2 cellular contexts compared by ENCODE assay signal in the genomic region with DNA sequence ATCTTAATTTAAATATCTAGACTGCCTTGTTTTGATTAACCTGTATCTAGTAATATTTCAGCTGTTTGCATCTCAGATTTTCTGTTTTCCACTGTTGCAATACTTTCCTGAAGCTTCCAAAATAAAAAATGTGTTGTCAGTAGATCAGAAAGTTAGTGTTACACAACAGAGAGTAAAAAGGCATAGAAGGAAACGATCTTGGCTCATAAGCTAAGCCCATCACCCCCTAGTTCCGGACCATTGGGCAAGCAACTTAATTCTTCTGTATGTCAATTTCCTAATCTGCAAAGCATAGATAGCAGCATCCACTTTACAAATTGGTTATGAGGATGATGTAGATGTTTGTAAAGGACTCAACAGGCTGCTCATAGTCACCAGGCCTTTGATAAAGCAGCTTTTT.
TF ChIP-seq lines count a peak whose summit lies in the region.

No MANE protein-coding gene starts in this region.

TF ChIP-seq in liver, 16 proteins besides CTCF, POLR2A, EP300 and RAD21:
- TF ChIP-seq SP1 (IDR thresholded peaks at IDR 0.05) (peak; percentile 64), NR2F2 (IDR thresholded peaks at IDR 0.05) (no peak), HNF4A (conservative IDR thresholded peaks at IDR 0.05) (peak; percentile 66 to 69), EGR1 (IDR thresholded peaks at IDR 0.05; ENCODE audit: low read depth in 2 of 2) (peak in 1 of 2 donors; percentile 30), YY1 (IDR thresholded peaks at IDR 0.05) (peak; percentile 38), FOXA2 (IDR thresholded peaks at IDR 0.05) (peak; percentile 23), TAF1 (conservative IDR thresholded peaks at IDR 0.05) (no peak), JUND (IDR thresholded peaks at IDR 0.05) (peak in 1 of 2 donors; percentile 33), HNF4G (IDR thresholded peaks at IDR 0.05) (no peak), GABPA (IDR thresholded peaks at IDR 0.05 in 1 of 2, conservative IDR thresholded peaks at IDR 0.05 in 1 of 2) (peak in 1 of 2 donors; percentile 51), FOXA1 (IDR thresholded peaks at IDR 0.05) (peak; percentile 21), RXRA (IDR thresholded peaks at IDR 0.05) (peak; percentile 61 to 73)
- TF ChIP-seq, protein P1, sequence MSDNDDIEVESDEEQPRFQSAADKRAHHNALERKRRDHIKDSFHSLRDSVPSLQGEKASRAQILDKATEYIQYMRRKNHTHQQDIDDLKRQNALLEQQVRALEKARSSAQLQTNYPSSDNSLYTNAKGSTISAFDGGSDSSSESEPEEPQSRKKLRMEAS (IDR thresholded peaks at IDR 0.05) = peak; percentile 77
- TF ChIP-seq, protein P2, sequence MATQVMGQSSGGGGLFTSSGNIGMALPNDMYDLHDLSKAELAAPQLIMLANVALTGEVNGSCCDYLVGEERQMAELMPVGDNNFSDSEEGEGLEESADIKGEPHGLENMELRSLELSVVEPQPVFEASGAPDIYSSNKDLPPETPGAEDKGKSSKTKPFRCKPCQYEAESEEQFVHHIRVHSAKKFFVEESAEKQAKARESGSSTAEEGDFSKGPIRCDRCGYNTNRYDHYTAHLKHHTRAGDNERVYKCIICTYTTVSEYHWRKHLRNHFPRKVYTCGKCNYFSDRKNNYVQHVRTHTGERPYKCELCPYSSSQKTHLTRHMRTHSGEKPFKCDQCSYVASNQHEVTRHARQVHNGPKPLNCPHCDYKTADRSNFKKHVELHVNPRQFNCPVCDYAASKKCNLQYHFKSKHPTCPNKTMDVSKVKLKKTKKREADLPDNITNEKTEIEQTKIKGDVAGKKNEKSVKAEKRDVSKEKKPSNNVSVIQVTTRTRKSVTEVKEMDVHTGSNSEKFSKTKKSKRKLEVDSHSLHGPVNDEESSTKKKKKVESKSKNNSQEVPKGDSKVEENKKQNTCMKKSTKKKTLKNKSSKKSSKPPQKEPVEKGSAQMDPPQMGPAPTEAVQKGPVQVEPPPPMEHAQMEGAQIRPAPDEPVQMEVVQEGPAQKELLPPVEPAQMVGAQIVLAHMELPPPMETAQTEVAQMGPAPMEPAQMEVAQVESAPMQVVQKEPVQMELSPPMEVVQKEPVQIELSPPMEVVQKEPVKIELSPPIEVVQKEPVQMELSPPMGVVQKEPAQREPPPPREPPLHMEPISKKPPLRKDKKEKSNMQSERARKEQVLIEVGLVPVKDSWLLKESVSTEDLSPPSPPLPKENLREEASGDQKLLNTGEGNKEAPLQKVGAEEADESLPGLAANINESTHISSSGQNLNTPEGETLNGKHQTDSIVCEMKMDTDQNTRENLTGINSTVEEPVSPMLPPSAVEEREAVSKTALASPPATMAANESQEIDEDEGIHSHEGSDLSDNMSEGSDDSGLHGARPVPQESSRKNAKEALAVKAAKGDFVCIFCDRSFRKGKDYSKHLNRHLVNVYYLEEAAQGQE (IDR thresholded peaks at IDR 0.05) = peak; percentile 29
- TF ChIP-seq, protein P3, sequence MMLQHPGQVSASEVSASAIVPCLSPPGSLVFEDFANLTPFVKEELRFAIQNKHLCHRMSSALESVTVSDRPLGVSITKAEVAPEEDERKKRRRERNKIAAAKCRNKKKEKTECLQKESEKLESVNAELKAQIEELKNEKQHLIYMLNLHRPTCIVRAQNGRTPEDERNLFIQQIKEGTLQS (IDR thresholded peaks at IDR 0.05) = peak; percentile 48
- TF ChIP-seq, protein P4, sequence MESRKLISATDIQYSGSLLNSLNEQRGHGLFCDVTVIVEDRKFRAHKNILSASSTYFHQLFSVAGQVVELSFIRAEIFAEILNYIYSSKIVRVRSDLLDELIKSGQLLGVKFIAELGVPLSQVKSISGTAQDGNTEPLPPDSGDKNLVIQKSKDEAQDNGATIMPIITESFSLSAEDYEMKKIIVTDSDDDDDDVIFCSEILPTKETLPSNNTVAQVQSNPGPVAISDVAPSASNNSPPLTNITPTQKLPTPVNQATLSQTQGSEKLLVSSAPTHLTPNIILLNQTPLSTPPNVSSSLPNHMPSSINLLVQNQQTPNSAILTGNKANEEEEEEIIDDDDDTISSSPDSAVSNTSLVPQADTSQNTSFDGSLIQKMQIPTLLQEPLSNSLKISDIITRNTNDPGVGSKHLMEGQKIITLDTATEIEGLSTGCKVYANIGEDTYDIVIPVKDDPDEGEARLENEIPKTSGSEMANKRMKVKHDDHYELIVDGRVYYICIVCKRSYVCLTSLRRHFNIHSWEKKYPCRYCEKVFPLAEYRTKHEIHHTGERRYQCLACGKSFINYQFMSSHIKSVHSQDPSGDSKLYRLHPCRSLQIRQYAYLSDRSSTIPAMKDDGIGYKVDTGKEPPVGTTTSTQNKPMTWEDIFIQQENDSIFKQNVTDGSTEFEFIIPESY (IDR thresholded peaks at IDR 0.05) = peak; percentile 61
TF ChIP-seq in liver: peak in this region for 13.

TF ChIP-seq in HepG2, 621 proteins besides CTCF, POLR2A, EP300 and RAD21:
- TF ChIP-seq ZSCAN29 (CRISPR knock-in tag; conservative IDR thresholded peaks at IDR 0.05) = no peak
- TF ChIP-seq ZNF772 (CRISPR knock-in tag; IDR thresholded peaks at IDR 0.05) = no peak
